9 cellular contexts compared by ENCODE assay signal in the genomic region with DNA sequence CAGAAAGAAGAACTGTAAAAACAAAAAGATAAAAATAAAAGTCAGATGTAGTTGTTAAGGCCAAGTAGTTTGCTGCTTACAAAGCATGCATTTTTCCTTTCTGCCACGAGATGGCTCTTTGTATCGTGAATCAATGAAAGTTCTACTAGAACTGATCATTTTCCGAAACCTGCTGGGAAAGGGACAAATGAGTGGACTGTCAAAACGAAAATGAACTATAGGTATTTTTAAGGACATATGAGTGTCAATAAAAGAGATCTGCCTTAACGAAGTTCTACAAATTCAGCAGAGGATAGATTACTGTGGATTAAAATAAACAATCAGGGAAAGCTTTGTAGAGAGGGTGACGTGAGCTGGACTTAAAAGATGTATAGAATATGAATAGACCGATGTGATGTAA. TPM values are rescaled to one million over a fixed set of nuclear protein-coding genes. Genes with fewer than 3 reads are reported as not detected.
DNase-seq lines count a peak whose midpoint lies in the region; ATAC-seq and TF ChIP-seq lines count a peak whose summit lies in the region.
"Had no signal": no experiment of that assay in that cellular context is flagged by ENCODE, and none has a peak within 500 bp of the region (broad histone marks: within the 10 kb centered on the region; RNA-seq: fewer than 3 reads in every experiment).

No MANE protein-coding gene starts in this region.

- H3K36me3 ChIP-seq in RWPE2 (ENCODE audit: low read depth): no peaks in the 10 kb centered on the region
- no peaks in the 10 kb centered on the region for H3K36me3 ChIP-seq in esophagus squamous epithelium
- H3K36me3 ChIP-seq: BLaER1 had no signal

- ATAC-seq in RWPE2 (ENCODE audit: low read depth): no peak
- no peak for ATAC-seq in GM18511 (IDR thresholded peaks at IDR 0.05; ENCODE audit: unreplicated experiment)

- DNase-seq in DMS79 treated with DMSO at 0.1 percent for 48 hours (lab: John Stamatoyannopoulos, UW) (peak; percentile 12), DMS79 (lab: John Stamatoyannopoulos, UW) (no peak), HCEC 1CT (peak; percentile 34), RWPE2 (ENCODE audit: low spot score) (no peak), esophagus squamous epithelium (lab: John Stamatoyannopoulos, UW) (no peak), pons (ENCODE audit: low spot score) (peak; percentile 86)
- DNase-seq in activated effector memory CD4-positive, alpha-beta T cell treated with anti-CD3 and anti-CD28 coated beads, Interleukin-2, amount 50 U/mL, for 16 hours: no peak

- H3K4me3 ChIP-seq in RWPE2 (ENCODE audit: severe bottlenecking) (no peak overlapping the region), esophagus squamous epithelium (no peak overlapping the region)
- H3K4me3 ChIP-seq: BLaER1 had no signal

- H3K27ac ChIP-seq in RWPE2 (ENCODE audit: poor library complexity, severe bottlenecking) (no peak overlapping the region), esophagus squamous epithelium (no peak overlapping the region)
- H3K27ac ChIP-seq: BLaER1 had no signal

- intact Hi-C loops in esophagus squamous epithelium (cut with DNase I): no loop called here

- TF ChIP-seq POLR2A in esophagus squamous epithelium (IDR thresholded peaks at IDR 0.05): no peak

- H3K4me1 ChIP-seq in RWPE2 (ENCODE audit: insufficient read depth, poor library complexity, severe bottlenecking): no peaks in the 10 kb centered on the region
- no peaks in the 10 kb centered on the region for H3K4me1 ChIP-seq in esophagus squamous epithelium

- TF ChIP-seq CTCF in RWPE2 (IDR thresholded peaks at IDR 0.05; ENCODE audit: poor library complexity, severe bottlenecking) (peak; percentile 77), esophagus squamous epithelium (IDR thresholded peaks at IDR 0.05) (peak in 5 of 6 experiments; percentile 28 to 65 (median 46))

- H3K27me3 ChIP-seq in RWPE2 (ENCODE audit: insufficient read depth, poor library complexity, severe bottlenecking) (peaks cover 36% of the 10 kb centered on the region), esophagus squamous epithelium (no peaks in the 10 kb centered on the region)
- H3K27me3 ChIP-seq: BLaER1 had no signal

- 24 to 28% methylated on average over 7 of the region's 7 CpGs for WGBS in esophagus squamous epithelium, 2 donors

- H3K9me3 ChIP-seq in RWPE2 (ENCODE audit: severe bottlenecking) (no peaks in the 10 kb centered on the region), esophagus squamous epithelium (no peaks in the 10 kb centered on the region)
- H3K9me3 ChIP-seq: BLaER1 had no signal

RNA-seq across cellular contexts. Expression of gene ELOA2, which starts 15.0 kb away (rescaled TPM):
- under 1 TPM in 1 of 4 donors, not detected in 3; 0.38 TPM for total RNA-seq in esophagus squamous epithelium

Comparison
In these comparisons a context has a peak if more than half of its experiments do, and no peak if none do; other contexts are left out.
1. DNase-seq: peak in DMS79 treated with DMSO at 0.1 percent for 48 hours (single experiment), HCEC 1CT (single experiment) and pons (single experiment); none in DMS79 (single experiment), RWPE2 (single experiment), esophagus squamous epithelium (single experiment) and activated effector memory CD4-positive, alpha-beta T cell treated with anti-CD3 and anti-CD28 coated beads, Interleukin-2, amount 50 U/mL, for 16 hours (single experiment).